Comparison of ENCODE assay signal across 2 cellular contexts in genomic region chr10:20029523-20029922, GRCh38.
TF ChIP-seq lines count a peak whose summit lies in the region.

No MANE protein-coding gene starts in this region.

TF ChIP-seq in GM23338, 12 proteins besides CTCF, POLR2A, EP300 and RAD21 (continued from another document):
- no peak for TF ChIP-seq REST (IDR thresholded peaks at IDR 0.05; ENCODE audit: unreplicated experiment)
- TF ChIP-seq STAT1 (IDR thresholded peaks at IDR 0.05; ENCODE audit: unreplicated experiment): no peak
- no peak for TF ChIP-seq NANOG (IDR thresholded peaks at IDR 0.05; ENCODE audit: borderline replicate concordance)
- no peak for TF ChIP-seq ETS1 (IDR thresholded peaks at IDR 0.05)
- TF ChIP-seq EZH2 (IDR thresholded peaks at IDR 0.05; ENCODE audit: low read depth, unreplicated experiment): no peak
- TF ChIP-seq ZNF462 (CRISPR knock-in tag; IDR thresholded peaks at IDR 0.05): no peak

TF ChIP-seq in K562, 482 proteins besides CTCF, POLR2A, EP300 and RAD21 (continued from another document):
- no peak for TF ChIP-seq NKRF (IDR thresholded peaks at IDR 0.05; ENCODE audit: borderline replicate concordance)
- TF ChIP-seq ZNF449 (CRISPR knock-in tag; IDR thresholded peaks at IDR 0.05): no peak
- TF ChIP-seq ZNF316 (IDR thresholded peaks at IDR 0.05): peak; percentile 36; the same call in 1 of the 2 replicates
- TF ChIP-seq ATF7 (IDR thresholded peaks at IDR 0.05): no peak
- 0 out of 2 replicates have a peak, but pooled peaks have one; percentile 10 for TF ChIP-seq C11orf30 (IDR thresholded peaks at IDR 0.05; ENCODE audit: low read depth)
